8 cellular contexts compared by ENCODE assay signal in the genomic region with DNA sequence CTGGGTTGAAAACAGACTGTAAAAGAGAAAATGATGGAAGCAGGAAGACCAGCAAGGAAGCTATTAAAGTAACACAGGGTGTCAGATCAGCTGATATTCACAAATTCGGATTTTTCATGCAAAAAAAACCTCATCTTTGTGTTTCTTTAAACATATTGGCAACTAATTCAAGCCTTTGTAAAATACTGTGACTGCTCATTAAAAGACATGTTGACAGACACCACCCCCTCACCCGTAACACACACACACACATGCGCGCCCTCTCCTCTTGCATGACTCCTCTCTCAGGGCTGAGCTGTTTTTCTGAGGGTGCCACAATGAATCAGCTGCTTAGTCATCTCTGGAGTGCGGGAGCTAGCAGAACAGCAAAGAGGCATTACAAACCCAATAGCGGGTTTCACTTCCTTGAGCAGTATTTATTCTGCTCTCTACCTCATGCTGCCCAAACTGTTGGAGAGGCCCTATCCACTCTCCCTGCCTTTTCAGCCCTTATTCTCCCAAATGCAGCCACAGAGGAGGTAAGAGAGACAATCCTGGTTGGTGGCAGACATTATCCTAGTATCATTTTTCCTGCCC. TPM values are rescaled to one million over a fixed set of nuclear protein-coding genes. Genes with fewer than 3 reads are reported as not detected.
DNase-seq lines count a peak whose midpoint lies in the region; ATAC-seq lines count a peak whose summit lies in the region.

No MANE protein-coding gene starts in this region.

- H3K4me3 Mint-ChIP-seq in naive B cell, result peak overlapping the region in 5 of 8 donors; percentile 1 to 26 (median 7)
- H3K4me3 Mint-ChIP-seq in stimulated activated memory B cell treated with anti-CD40 and anti-IgM and Interleukin-4, amounts not matched to agents 10 μg/mL and 1 μg/mL and 100 μg/mL, for 72 hours, result peak overlapping the region; percentile 62

- ATAC-seq in GM18861 (IDR thresholded peaks at IDR 0.05; ENCODE audit: unreplicated experiment), result peak; percentile 99
- peak; percentile 98 for ATAC-seq in HG03060 (IDR thresholded peaks at IDR 0.05; ENCODE audit: low read depth, unreplicated experiment)
- peak; percentile 95 to 98 for ATAC-seq in naive B cell (ENCODE audit: low read depth in 2 of 2)
- peak; percentile 100 for ATAC-seq in stimulated activated memory B cell treated with anti-CD40 and anti-IgM and Interleukin-4, amounts not matched to agents 10 μg/mL and 1 μg/mL and 100 μg/mL, for 72 hours

- H3K27ac Mint-ChIP-seq in naive B cell, result peak overlapping the region in 1 of 6 donors; percentile 24
- peak overlapping the region; percentile 53 for H3K27ac Mint-ChIP-seq in stimulated activated memory B cell treated with anti-CD40 and anti-IgM and Interleukin-4, amounts not matched to agents 10 μg/mL and 1 μg/mL and 100 μg/mL, for 72 hours

- peaks cover 19 to 33% (median 30%) of the 10 kb centered on the region in 3 donors for H3K27me3 Mint-ChIP-seq in naive B cell
- H3K27me3 Mint-ChIP-seq in stimulated activated memory B cell treated with anti-CD40 and anti-IgM and Interleukin-4, amounts not matched to agents 10 μg/mL and 1 μg/mL and 100 μg/mL, for 72 hours, result no peaks in the 10 kb centered on the region

- H3K36me3 Mint-ChIP-seq in naive B cell, result no peaks in the 10 kb centered on the region
- no peaks in the 10 kb centered on the region for H3K36me3 Mint-ChIP-seq in stimulated activated memory B cell treated with anti-CD40 and anti-IgM and Interleukin-4, amounts not matched to agents 10 μg/mL and 1 μg/mL and 100 μg/mL, for 72 hours

- H3K4me1 Mint-ChIP-seq in naive B cell, result peaks cover 12 to 14% (median 12%) of the 10 kb centered on the region in 3 donors
- peaks cover 34% of the 10 kb centered on the region for H3K4me1 Mint-ChIP-seq in stimulated activated memory B cell treated with anti-CD40 and anti-IgM and Interleukin-4, amounts not matched to agents 10 μg/mL and 1 μg/mL and 100 μg/mL, for 72 hours

- H3K9me3 Mint-ChIP-seq in naive B cell, result peaks cover 0 to 1% (median 0%) of the 10 kb centered on the region in 7 donors
- H3K9me3 Mint-ChIP-seq in stimulated activated memory B cell treated with anti-CD40 and anti-IgM and Interleukin-4, amounts not matched to agents 10 μg/mL and 1 μg/mL and 100 μg/mL, for 72 hours, result no peaks in the 10 kb centered on the region

- DNase-seq in A172 (ENCODE audit: low spot score), result peak; percentile 95
- peak; percentile 38 for DNase-seq in NCI-H345 treated with DMSO at 0.1 percent for 48 hours (lab: John Stamatoyannopoulos, UW; ENCODE audit: unreplicated experiment)
- peak; percentile 77 to 83 for DNase-seq in activated CD4-positive, alpha-beta T cell treated with anti-CD3 and anti-CD28 coated beads, Interleukin-2, amount 50 U/mL, for 4 hours
- peak; percentile 43 for DNase-seq in effector CD4-positive, alpha-beta T cell
- peak; percentile 61 for DNase-seq in naive B cell

RNA-seq across cellular contexts. Expression of gene CCDC80, which starts 35.8 kb away (rescaled TPM):
- total RNA-seq in A172 (2014; rRNA removed; shearing (Covaris generic)), result 24.4 and 56.8 TPM in 2 replicates
- polyA plus RNA-seq in naive B cell (ENCODE audit: low read depth in 6 of 6), result under 1 TPM in 4 of 6 donors, not detected in 2; 0.05 to 0.29 (median 0.12) TPM

Comparison
In these comparisons a context has a peak if more than half of its experiments do, and no peak if none do; other contexts are left out.
1. Peak in every context shown above with its lines: DNase-seq and ATAC-seq.
2. DNase-seq: peak in every context shown above with its lines; median percentile 95 in A172; 80 in activated CD4-positive, alpha-beta T cell treated with anti-CD3 and anti-CD28 coated beads, Interleukin-2, amount 50 U/mL, for 4 hours; 61 in naive B cell; 43 in effector CD4-positive, alpha-beta T cell; 38 in NCI-H345 treated with DMSO at 0.1 percent for 48 hours.